In genomic region chr19:17260842-17261325, GRCh38 we compare ENCODE assay signal across 9 cellular contexts. TPM values are rescaled to one million over a fixed set of nuclear protein-coding genes. Genes with fewer than 3 reads are reported as not detected.
DNase-seq lines count a peak whose midpoint lies in the region; ATAC-seq and TF ChIP-seq lines count a peak whose summit lies in the region.
"Had no signal": no experiment of that assay in that cellular context is flagged by ENCODE, and none has a peak within 500 bp of the region (broad histone marks: within the 10 kb centered on the region; RNA-seq: fewer than 3 reads in every experiment).

No MANE protein-coding gene starts in this region.

- H3K36me3 Mint-ChIP-seq in HFFc6 (ENCODE audit: low read depth) (peaks cover 5% of the 10 kb centered on the region; the same call in 1 of the 2 replicates), T-helper 17 cell (ENCODE audit: low read depth) (peaks cover 2% of the 10 kb centered on the region)

- peaks cover 5% of the 10 kb centered on the region; the same call in 1 of the 2 replicates for H3K9me3 Mint-ChIP-seq in HFFc6

- H3K4me1 ChIP-seq in adipocyte (ENCODE audit: control insufficient read depth, insufficient read depth, low read length): no peaks in the 10 kb centered on the region
- H3K4me1 ChIP-seq in hepatocyte (ENCODE audit: insufficient read depth): no peaks in the 10 kb centered on the region

- no peaks in the 10 kb centered on the region for H3K36me3 ChIP-seq in adipocyte (ENCODE audit: control insufficient read depth, insufficient read depth, low read length, severe bottlenecking)
- no peaks in the 10 kb centered on the region for H3K36me3 ChIP-seq in hepatocyte (replicated peaks; ENCODE audit: insufficient read depth, low read depth)

- DNase-seq in ELF-1 (ENCODE audit: low read depth, low spot score): peak; percentile 97
- peak; percentile 68 for DNase-seq in HFFc6
- DNase-seq in NCI-H1694 (lab: John Stamatoyannopoulos, UW): peak; percentile 65
- DNase-seq in T-helper 17 cell: peak; percentile 76 to 90 (median 84)
- DNase-seq in adipocyte (ENCODE audit: low read depth): peak; percentile 59
- peak; percentile 86 for DNase-seq in hepatocyte (ENCODE audit: low spot score)
- DNase-seq in stimulated activated CD4-positive, alpha-beta T cell treated with anti-CD3 and anti-CD28 coated beads, Interleukin-12 subunit alpha, Interleukin-12 subunit beta, amount 100 ng/mL, for 4 hours: peak; percentile 88
- no peak for DNase-seq in DMS114 treated with DMSO at 0.1 percent for 48 hours (lab: John Stamatoyannopoulos, UW; ENCODE audit: unreplicated experiment)

- H3K27ac Mint-ChIP-seq in HFFc6 (no peak overlapping the region), T-helper 17 cell (peak overlapping the region; percentile 67)

- TF ChIP-seq CTCF in HFFc6 (IDR thresholded peaks at IDR 0.05): peak; percentile 97
- TF ChIP-seq CTCF in hepatocyte (IDR thresholded peaks at IDR 0.05; ENCODE audit: poor library complexity): peak; percentile 87

- H3K9me2 ChIP-seq in hepatocyte (replicated peaks; ENCODE audit: insufficient read depth): no peaks in the 10 kb centered on the region

- H3K9me3 ChIP-seq in T-helper 17 cell (ENCODE audit: control insufficient read depth, low read length, poor library complexity, severe bottlenecking) (no peaks in the 10 kb centered on the region), adipocyte (ENCODE audit: control insufficient read depth, low read length) (peaks cover 23% of the 10 kb centered on the region), hepatocyte (ENCODE audit: low read depth) (no peaks in the 10 kb centered on the region)

- H3K4me1 Mint-ChIP-seq in HFFc6 (ENCODE audit: low read depth) (peaks cover 7% of the 10 kb centered on the region), T-helper 17 cell (peaks cover 9% of the 10 kb centered on the region)

- H3K27me3 Mint-ChIP-seq in HFFc6 (ENCODE audit: insufficient read depth) (peaks cover 6% of the 10 kb centered on the region), T-helper 17 cell (no peaks in the 10 kb centered on the region)

- H2AFZ ChIP-seq in hepatocyte: no peak overlapping the region

- H3K27me3 ChIP-seq in adipocyte (replicated peaks; ENCODE audit: control insufficient read depth, insufficient read depth, low read length) (peaks cover 6% of the 10 kb centered on the region), hepatocyte (no peaks in the 10 kb centered on the region)

- no peak overlapping the region for H3K4me3 Mint-ChIP-seq in HFFc6
- peak overlapping the region; percentile 46 for H3K4me3 Mint-ChIP-seq in T-helper 17 cell

- 25% methylated on average over 15 of the region's 15 CpGs for WGBS in hepatocyte (ENCODE audit: low lambda C conversion rate, missing lambda C conversion rate)

- no peaks in the 10 kb centered on the region for H3K79me2 ChIP-seq in hepatocyte

- H3K4me3 ChIP-seq in adipocyte (ENCODE audit: low read length): no peak overlapping the region
- no peak overlapping the region for H3K4me3 ChIP-seq in hepatocyte

- no peaks in the 10 kb centered on the region for H4K20me1 ChIP-seq in hepatocyte (ENCODE audit: insufficient read depth, poor library complexity, severe bottlenecking)

- H3K27ac ChIP-seq in hepatocyte: no peak overlapping the region
- H3K27ac ChIP-seq: epithelial cell of prostate had no signal

- ATAC-seq in T-helper 17 cell: peak; percentile 100

- no peak overlapping the region for H3K9ac ChIP-seq in adipocyte (ENCODE audit: low read length)

- no peak overlapping the region for H3K4me2 ChIP-seq in hepatocyte

RNA-seq across cellular contexts. Expression of gene USHBP1, which starts 3.7 kb away (rescaled TPM):
- total RNA-seq in HFFc6 (2021; fragmentation: NEBNext Ultra II Directional; extraction: Animal tissue kit (Norgen Biotek cat#: 25700)): not detected
- under 1 TPM in 1 of 2 donors, not detected in 1; 0.26 TPM for total RNA-seq in T-helper 17 cell
- 3.0 TPM in 1 of 2 replicates, not detected in the other for total RNA-seq in hepatocyte
- 0.98 and 1.2 TPM in 2 replicates for polyA plus RNA-seq in hepatocyte

RNA-seq across cellular contexts. Expression of gene BABAM1, which starts 6.4 kb away (rescaled TPM):
- 100 to 1,000 TPM; 105 to 128 (median 120) TPM for total RNA-seq in HFFc6 (2021; fragmentation: NEBNext Ultra II Directional; extraction: Animal tissue kit (Norgen Biotek cat#: 25700))
- total RNA-seq in T-helper 17 cell (10 to 100 TPM; 70.7 to 72.2 TPM), hepatocyte (63.8 and 71.4 TPM in 2 replicates)
- 94.1 and 97.9 TPM in 2 replicates for polyA plus RNA-seq in hepatocyte

RNA-seq across cellular contexts. Expression of gene NR2F6, which starts 15.2 kb away (rescaled TPM):
- total RNA-seq in HFFc6 (2021; fragmentation: NEBNext Ultra II Directional; extraction: Animal tissue kit (Norgen Biotek cat#: 25700)): 10 to 100 TPM; 46.1 to 61.9 (median 49.3) TPM
- total RNA-seq in T-helper 17 cell (1 to 10 TPM; 1.8 to 2.1 TPM), hepatocyte (116 and 133 TPM in 2 replicates)
- polyA plus RNA-seq in hepatocyte: 157 and 169 TPM in 2 replicates

RNA-seq across cellular contexts. Expression of gene ANKLE1, which starts 20.8 kb away (rescaled TPM):
- total RNA-seq in HFFc6 (2021; fragmentation: NEBNext Ultra II Directional; extraction: Animal tissue kit (Norgen Biotek cat#: 25700)): under 1 TPM; 0.28 to 0.57 (median 0.43) TPM
- total RNA-seq in T-helper 17 cell: 1 to 10 TPM; 1.4 to 2.0 TPM
- total RNA-seq in hepatocyte: 0.28 and 0.90 TPM in 2 replicates
- polyA plus RNA-seq in hepatocyte: 0.29 and 0.58 TPM in 2 replicates

RNA-seq across cellular contexts. Expression of gene OCEL1, which starts 34.9 kb away (rescaled TPM):
- total RNA-seq in HFFc6 (2021; fragmentation: NEBNext Ultra II Directional; extraction: Animal tissue kit (Norgen Biotek cat#: 25700)): 10 to 100 TPM; 13.0 to 20.3 (median 17.4) TPM
- total RNA-seq in T-helper 17 cell (10 to 100 TPM; 13.9 to 14.9 TPM), hepatocyte (9.5 and 15.3 TPM in 2 replicates)
- polyA plus RNA-seq in hepatocyte: 44.7 and 47.7 TPM in 2 replicates

Comparison
In these comparisons a context has a peak if more than half of its experiments do, and no peak if none do; other contexts are left out.
1. RNA of gene NR2F6, which starts 15.2 kb away (total RNA-seq): 116 to 133 TPM in hepatocyte and 46.1 to 61.9 TPM in HFFc6; 1.8 to 2.1 TPM in T-helper 17 cell; every median in the first group is over 10 times any median in the second.